1 cellular context compared by ENCODE assay signal in the genomic region with DNA sequence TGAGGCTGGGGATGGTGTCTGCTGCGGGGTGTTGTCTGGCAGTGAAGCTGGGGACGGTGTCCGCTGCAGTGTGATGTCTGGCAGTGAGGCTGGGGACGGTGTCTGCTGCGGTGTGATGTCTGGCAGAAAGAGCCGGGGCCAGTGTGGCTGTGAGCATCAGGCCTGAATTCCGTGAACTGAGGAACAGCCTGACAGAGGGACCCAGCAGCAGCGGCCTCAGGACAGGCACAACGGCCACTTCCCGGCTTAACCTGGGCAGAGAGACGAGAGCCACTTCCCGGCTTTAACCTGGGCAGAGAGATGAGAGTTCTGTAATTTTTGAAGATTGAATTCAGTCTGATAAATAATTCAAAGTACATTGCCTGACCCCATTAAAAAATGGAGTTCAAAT.
TF ChIP-seq lines count a peak whose summit lies in the region.

No MANE protein-coding gene starts in this region.

TF ChIP-seq in WTC11, 78 proteins besides CTCF, POLR2A, EP300 and RAD21 (continued from another document):
- TF ChIP-seq, protein P1, sequence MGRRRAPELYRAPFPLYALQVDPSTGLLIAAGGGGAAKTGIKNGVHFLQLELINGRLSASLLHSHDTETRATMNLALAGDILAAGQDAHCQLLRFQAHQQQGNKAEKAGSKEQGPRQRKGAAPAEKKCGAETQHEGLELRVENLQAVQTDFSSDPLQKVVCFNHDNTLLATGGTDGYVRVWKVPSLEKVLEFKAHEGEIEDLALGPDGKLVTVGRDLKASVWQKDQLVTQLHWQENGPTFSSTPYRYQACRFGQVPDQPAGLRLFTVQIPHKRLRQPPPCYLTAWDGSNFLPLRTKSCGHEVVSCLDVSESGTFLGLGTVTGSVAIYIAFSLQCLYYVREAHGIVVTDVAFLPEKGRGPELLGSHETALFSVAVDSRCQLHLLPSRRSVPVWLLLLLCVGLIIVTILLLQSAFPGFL (CRISPR knock-in tag; IDR thresholded peaks at IDR 0.05; ENCODE audit: borderline replicate concordance) = no peak
- TF ChIP-seq, protein P2, sequence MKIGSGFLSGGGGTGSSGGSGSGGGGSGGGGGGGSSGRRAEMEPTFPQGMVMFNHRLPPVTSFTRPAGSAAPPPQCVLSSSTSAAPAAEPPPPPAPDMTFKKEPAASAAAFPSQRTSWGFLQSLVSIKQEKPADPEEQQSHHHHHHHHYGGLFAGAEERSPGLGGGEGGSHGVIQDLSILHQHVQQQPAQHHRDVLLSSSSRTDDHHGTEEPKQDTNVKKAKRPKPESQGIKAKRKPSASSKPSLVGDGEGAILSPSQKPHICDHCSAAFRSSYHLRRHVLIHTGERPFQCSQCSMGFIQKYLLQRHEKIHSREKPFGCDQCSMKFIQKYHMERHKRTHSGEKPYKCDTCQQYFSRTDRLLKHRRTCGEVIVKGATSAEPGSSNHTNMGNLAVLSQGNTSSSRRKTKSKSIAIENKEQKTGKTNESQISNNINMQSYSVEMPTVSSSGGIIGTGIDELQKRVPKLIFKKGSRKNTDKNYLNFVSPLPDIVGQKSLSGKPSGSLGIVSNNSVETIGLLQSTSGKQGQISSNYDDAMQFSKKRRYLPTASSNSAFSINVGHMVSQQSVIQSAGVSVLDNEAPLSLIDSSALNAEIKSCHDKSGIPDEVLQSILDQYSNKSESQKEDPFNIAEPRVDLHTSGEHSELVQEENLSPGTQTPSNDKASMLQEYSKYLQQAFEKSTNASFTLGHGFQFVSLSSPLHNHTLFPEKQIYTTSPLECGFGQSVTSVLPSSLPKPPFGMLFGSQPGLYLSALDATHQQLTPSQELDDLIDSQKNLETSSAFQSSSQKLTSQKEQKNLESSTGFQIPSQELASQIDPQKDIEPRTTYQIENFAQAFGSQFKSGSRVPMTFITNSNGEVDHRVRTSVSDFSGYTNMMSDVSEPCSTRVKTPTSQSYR (CRISPR knock-in tag; IDR thresholded peaks at IDR 0.05) = no peak
- TF ChIP-seq ZNF219 (CRISPR knock-in tag; IDR thresholded peaks at IDR 0.05; ENCODE audit: borderline replicate concordance) (no peak), ZBTB21 (CRISPR knock-in tag; IDR thresholded peaks at IDR 0.05; ENCODE audit: borderline replicate concordance) (no peak), JUN (CRISPR knock-in tag; IDR thresholded peaks at IDR 0.05) (no peak), FOXP1 (CRISPR knock-in tag; IDR thresholded peaks at IDR 0.05; ENCODE audit: borderline replicate concordance) (no peak), ZNF671 (CRISPR knock-in tag; IDR thresholded peaks at IDR 0.05) (no peak), TP53 (CRISPR knock-in tag; IDR thresholded peaks at IDR 0.05) (no peak), SMAD3 (CRISPR knock-in tag; IDR thresholded peaks at IDR 0.05; ENCODE audit: borderline replicate concordance) (no peak), FOXJ3 (CRISPR knock-in tag; IDR thresholded peaks at IDR 0.05; ENCODE audit: borderline replicate concordance) (no peak)
- TF ChIP-seq, protein P3, sequence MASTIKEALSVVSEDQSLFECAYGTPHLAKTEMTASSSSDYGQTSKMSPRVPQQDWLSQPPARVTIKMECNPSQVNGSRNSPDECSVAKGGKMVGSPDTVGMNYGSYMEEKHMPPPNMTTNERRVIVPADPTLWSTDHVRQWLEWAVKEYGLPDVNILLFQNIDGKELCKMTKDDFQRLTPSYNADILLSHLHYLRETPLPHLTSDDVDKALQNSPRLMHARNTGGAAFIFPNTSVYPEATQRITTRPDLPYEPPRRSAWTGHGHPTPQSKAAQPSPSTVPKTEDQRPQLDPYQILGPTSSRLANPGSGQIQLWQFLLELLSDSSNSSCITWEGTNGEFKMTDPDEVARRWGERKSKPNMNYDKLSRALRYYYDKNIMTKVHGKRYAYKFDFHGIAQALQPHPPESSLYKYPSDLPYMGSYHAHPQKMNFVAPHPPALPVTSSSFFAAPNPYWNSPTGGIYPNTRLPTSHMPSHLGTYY (CRISPR knock-in tag; IDR thresholded peaks at IDR 0.05) = no peak
- TF ChIP-seq, protein P4, sequence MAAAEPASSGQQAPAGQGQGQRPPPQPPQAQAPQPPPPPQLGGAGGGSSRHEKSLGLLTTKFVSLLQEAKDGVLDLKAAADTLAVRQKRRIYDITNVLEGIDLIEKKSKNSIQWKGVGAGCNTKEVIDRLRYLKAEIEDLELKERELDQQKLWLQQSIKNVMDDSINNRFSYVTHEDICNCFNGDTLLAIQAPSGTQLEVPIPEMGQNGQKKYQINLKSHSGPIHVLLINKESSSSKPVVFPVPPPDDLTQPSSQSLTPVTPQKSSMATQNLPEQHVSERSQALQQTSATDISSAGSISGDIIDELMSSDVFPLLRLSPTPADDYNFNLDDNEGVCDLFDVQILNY (CRISPR knock-in tag; IDR thresholded peaks at IDR 0.05) = no peak
